In the genomic region with DNA sequence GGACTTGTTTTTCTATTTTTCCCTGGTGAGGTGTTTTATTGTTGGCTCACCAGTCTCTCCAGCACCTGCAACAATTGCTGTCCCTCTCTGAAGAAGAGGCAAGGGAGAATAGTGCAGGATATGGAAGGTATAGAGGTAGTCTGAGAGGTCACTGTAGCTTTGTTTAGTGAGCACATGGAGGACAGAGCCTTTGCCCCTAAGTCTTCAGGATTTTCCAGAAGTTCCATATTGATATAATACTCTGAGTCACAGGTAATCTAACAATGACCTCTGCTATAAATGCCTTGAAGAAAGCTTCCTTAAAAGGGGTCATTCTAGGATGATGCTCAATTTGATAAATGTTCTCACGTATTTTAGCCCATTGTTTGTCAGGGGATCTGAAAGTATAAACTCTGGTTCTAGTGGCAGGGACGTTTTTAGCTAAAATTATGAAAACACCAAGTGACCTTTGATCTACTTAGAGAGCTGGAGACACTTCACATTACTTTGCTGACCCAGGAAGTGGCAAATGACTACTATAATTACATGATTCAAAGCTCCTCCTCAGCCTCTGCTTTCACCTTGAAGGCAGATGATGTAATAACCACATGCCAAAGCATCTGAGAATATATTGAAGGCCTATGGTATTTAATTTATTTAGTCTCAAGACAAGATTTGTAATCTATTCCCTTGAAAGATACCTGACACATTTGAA, we compare ENCODE assay signal across 2 cellular contexts.
TF ChIP-seq lines count a peak whose summit lies in the region.

No MANE protein-coding gene starts in this region.

TF ChIP-seq in SK-N-SH, 30 proteins besides CTCF, POLR2A, EP300 and RAD21:
- no peak for TF ChIP-seq ELF1 (IDR thresholded peaks at IDR 0.05)
- no peak for TF ChIP-seq RXRA (IDR thresholded peaks at IDR 0.05; ENCODE audit: borderline replicate concordance, low read depth)
- TF ChIP-seq JUND (IDR thresholded peaks at IDR 0.05): peak; percentile 13; the same call in 1 of the 2 replicates
- TF ChIP-seq NFIC (IDR thresholded peaks at IDR 0.05; ENCODE audit: borderline replicate concordance): no peak

TF ChIP-seq in SK-N-SH treated with all-trans-retinoic acid at 6 μM for 48 hours, 23 proteins besides CTCF, POLR2A, EP300 and RAD21:
- TF ChIP-seq ZC3H10 (CRISPR knock-in tag; IDR thresholded peaks at IDR 0.05): no peak
- no peak for TF ChIP-seq ESRRG (CRISPR knock-in tag; IDR thresholded peaks at IDR 0.05)
- no peak for TF ChIP-seq ZNF565 (CRISPR knock-in tag; conservative IDR thresholded peaks at IDR 0.05; ENCODE audit: low read depth)
- no peak for TF ChIP-seq CSDC2 (CRISPR knock-in tag; IDR thresholded peaks at IDR 0.05)
- no peak for TF ChIP-seq ZNF8 (CRISPR knock-in tag; IDR thresholded peaks at IDR 0.05)
- no peak for TF ChIP-seq GLIS3 (CRISPR knock-in tag; IDR thresholded peaks at IDR 0.05)
- TF ChIP-seq, protein P1, sequence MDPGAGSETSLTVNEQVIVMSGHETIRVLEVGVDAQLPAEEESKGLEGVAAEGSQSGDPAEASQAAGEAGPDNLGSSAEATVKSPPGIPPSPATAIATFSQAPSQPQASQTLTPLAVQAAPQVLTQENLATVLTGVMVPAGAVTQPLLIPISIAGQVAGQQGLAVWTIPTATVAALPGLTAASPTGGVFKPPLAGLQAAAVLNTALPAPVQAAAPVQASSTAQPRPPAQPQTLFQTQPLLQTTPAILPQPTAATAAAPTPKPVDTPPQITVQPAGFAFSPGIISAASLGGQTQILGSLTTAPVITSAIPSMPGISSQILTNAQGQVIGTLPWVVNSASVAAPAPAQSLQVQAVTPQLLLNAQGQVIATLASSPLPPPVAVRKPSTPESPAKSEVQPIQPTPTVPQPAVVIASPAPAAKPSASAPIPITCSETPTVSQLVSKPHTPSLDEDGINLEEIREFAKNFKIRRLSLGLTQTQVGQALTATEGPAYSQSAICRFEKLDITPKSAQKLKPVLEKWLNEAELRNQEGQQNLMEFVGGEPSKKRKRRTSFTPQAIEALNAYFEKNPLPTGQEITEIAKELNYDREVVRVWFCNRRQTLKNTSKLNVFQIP (CRISPR knock-in tag; IDR thresholded peaks at IDR 0.05; ENCODE audit: borderline replicate concordance, low read depth): no peak
- TF ChIP-seq ZNF70 (CRISPR knock-in tag; IDR thresholded peaks at IDR 0.05): no peak
- TF ChIP-seq ZFP30 (CRISPR knock-in tag; IDR thresholded peaks at IDR 0.05): no peak
- TF ChIP-seq ISL1 (CRISPR knock-in tag; IDR thresholded peaks at IDR 0.05): no peak
- TF ChIP-seq, protein P2, sequence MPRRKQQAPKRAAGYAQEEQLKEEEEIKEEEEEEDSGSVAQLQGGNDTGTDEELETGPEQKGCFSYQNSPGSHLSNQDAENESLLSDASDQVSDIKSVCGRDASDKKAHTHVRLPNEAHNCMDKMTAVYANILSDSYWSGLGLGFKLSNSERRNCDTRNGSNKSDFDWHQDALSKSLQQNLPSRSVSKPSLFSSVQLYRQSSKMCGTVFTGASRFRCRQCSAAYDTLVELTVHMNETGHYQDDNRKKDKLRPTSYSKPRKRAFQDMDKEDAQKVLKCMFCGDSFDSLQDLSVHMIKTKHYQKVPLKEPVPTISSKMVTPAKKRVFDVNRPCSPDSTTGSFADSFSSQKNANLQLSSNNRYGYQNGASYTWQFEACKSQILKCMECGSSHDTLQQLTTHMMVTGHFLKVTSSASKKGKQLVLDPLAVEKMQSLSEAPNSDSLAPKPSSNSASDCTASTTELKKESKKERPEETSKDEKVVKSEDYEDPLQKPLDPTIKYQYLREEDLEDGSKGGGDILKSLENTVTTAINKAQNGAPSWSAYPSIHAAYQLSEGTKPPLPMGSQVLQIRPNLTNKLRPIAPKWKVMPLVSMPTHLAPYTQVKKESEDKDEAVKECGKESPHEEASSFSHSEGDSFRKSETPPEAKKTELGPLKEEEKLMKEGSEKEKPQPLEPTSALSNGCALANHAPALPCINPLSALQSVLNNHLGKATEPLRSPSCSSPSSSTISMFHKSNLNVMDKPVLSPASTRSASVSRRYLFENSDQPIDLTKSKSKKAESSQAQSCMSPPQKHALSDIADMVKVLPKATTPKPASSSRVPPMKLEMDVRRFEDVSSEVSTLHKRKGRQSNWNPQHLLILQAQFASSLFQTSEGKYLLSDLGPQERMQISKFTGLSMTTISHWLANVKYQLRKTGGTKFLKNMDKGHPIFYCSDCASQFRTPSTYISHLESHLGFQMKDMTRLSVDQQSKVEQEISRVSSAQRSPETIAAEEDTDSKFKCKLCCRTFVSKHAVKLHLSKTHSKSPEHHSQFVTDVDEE (CRISPR knock-in tag; IDR thresholded peaks at IDR 0.05): no peak
- no peak for TF ChIP-seq ARNTL (CRISPR knock-in tag; IDR thresholded peaks at IDR 0.05; ENCODE audit: borderline replicate concordance, low read depth)
- TF ChIP-seq TCF4 (CRISPR knock-in tag; IDR thresholded peaks at IDR 0.05; ENCODE audit: borderline replicate concordance): no peak
